In genomic region chr11:44016546-44017442, GRCh38 we compare ENCODE assay signal across 17 cellular contexts. TPM values are rescaled to one million over a fixed set of nuclear protein-coding genes. Genes with fewer than 3 reads are reported as not detected.
DNase-seq lines count a peak whose midpoint lies in the region; ATAC-seq and TF ChIP-seq lines count a peak whose summit lies in the region.
"Had no signal": no experiment of that assay in that cellular context is flagged by ENCODE, and none has a peak within 500 bp of the region (broad histone marks: within the 10 kb centered on the region; RNA-seq: fewer than 3 reads in every experiment).

No MANE protein-coding gene starts in this region.

- TF ChIP-seq EP300 in SK-N-SH (IDR thresholded peaks at IDR 0.05; ENCODE audit: borderline replicate concordance in 1 of 2, low read depth in 1 of 2, low read length in 1 of 2) = no peak

- H3K9ac ChIP-seq in SK-N-SH = no peak overlapping the region

- H3K27me3 ChIP-seq in SK-N-SH (ENCODE audit: insufficient read depth) (no peaks in the 10 kb centered on the region), thyroid gland (no peaks in the 10 kb centered on the region)

- 100% methylated on average over 2 of the region's 2 CpGs for WGBS in SK-N-SH (ENCODE audit: low lambda C conversion rate)
- 85 to 89% methylated on average over 2 of the region's 2 CpGs for WGBS in thyroid gland, 2 donors

- CTCF ChIA-PET in SK-N-SH (lab: Yijun Ruan, JAX) = interaction anchor here (0.7 to 1.5 kb wide), 5 partner anchors 10 to 72 kb away, joined by 3 to 6 read pairs (median 4); no protein-coding TSS in a partner anchor

- ATAC-seq in SK-N-SH treated with all-trans-retinoic acid at 6 μM for 48 hours (no peak), left lobe of liver (no peak), GM19463 (IDR thresholded peaks at IDR 0.05; ENCODE audit: unreplicated experiment) (no peak), GM18858 (IDR thresholded peaks at IDR 0.05; ENCODE audit: unreplicated experiment) (no peak)

- H3K4me3 ChIP-seq in SK-N-SH (ENCODE audit: low read depth in 2 of 2, low read length in 1 of 2) (no peak overlapping the region), thyroid gland (replicated peaks in 1 of 3) (no peak overlapping the region)

- no peaks in the 10 kb centered on the region for H3K79me2 ChIP-seq in SK-N-SH (ENCODE audit: insufficient read depth)

- intact Hi-C loops in thyroid gland (cut with DNase I) = no loop called here

- no peaks in the 10 kb centered on the region for H3F3A ChIP-seq in SK-N-SH (replicated peaks; ENCODE audit: insufficient read depth)

- TF ChIP-seq RAD21 in SK-N-SH (IDR thresholded peaks at IDR 0.05; ENCODE audit: low read length) = no peak

- no peak overlapping the region for H2AFZ ChIP-seq in SK-N-SH (ENCODE audit: low read depth)

- TF ChIP-seq CTCF in SK-N-SH (IDR thresholded peaks at IDR 0.05) (no peak), thyroid gland (IDR thresholded peaks at IDR 0.05) (no peak)

- H3K4me2 ChIP-seq in SK-N-SH = peak overlapping the region; percentile 65

- no peak for TF ChIP-seq POLR2A in thyroid gland (IDR thresholded peaks at IDR 0.05)

- H3K36me3 ChIP-seq in SK-N-SH (replicated peaks in 1 of 2; ENCODE audit: control insufficient read depth in 1 of 2, insufficient read depth in 2 of 2, low read length in 1 of 2) (no peaks in the 10 kb centered on the region), thyroid gland (no peaks in the 10 kb centered on the region)

- H3K9me3 ChIP-seq in SK-N-SH (no peaks in the 10 kb centered on the region), thyroid gland (no peaks in the 10 kb centered on the region)

- no peak for DNase-seq in SK-N-SH
- DNase-seq in left lobe of liver (ENCODE audit: low spot score) = peak; percentile 27
- DNase-seq in thyroid gland = no peak
- no peak for DNase-seq in NCI-H510A treated with DMSO at 0.1 percent for 48 hours (lab: John Stamatoyannopoulos, UW)
- DNase-seq: activated naive CD8-positive, alpha-beta T cell treated with anti-CD3 and anti-CD28 coated beads for 36 hours; Kasumi-1; NCI-H1436; SHP77 treated with DMSO at 0.1 percent for 48 hours had no signal

- H3K27ac ChIP-seq in SK-N-SH (ENCODE audit: low read depth in 2 of 2, low read length in 1 of 2) (peak overlapping the region in 1 of 2 experiments; percentile 37; a peak in 1 of 4 replicates), angular gyrus (ENCODE audit: low read depth, low read length) (peak overlapping the region; percentile 30), thyroid gland (peak overlapping the region in 2 of 3 donors; percentile 44 to 59)
- H3K27ac ChIP-seq: 22Rv1 had no signal

- POLR2A ChIA-PET in SK-N-SH (lab: Yijun Ruan, JAX) = interaction anchor here (1.9 kb wide), 1 partner anchor 74 kb away, joined by 5 read pairs; the partner anchor contains the start of gene C11orf96

- H4K20me1 ChIP-seq in SK-N-SH (ENCODE audit: insufficient read depth) = no peaks in the 10 kb centered on the region

- H3K9me2 ChIP-seq in SK-N-SH = no peaks in the 10 kb centered on the region

- H3K4me1 ChIP-seq in SK-N-SH (ENCODE audit: control insufficient read depth in 1 of 2, insufficient read depth in 2 of 2, low read depth in 1 of 2, low read length in 1 of 2) (peaks cover 19 to 22% of the 10 kb centered on the region in 2 experiments; a peak in 2 of 4 replicates), thyroid gland (peaks cover 0 to 19% of the 10 kb centered on the region in 2 donors)

TF ChIP-seq in SK-N-SH, 30 proteins besides CTCF, POLR2A, EP300 and RAD21:
- TF ChIP-seq JUND (IDR thresholded peaks at IDR 0.05) = 0 out of 2 replicates have a peak, but pooled peaks have one; percentile 6
- TF ChIP-seq GATA2 (CRISPR knock-in tag; IDR thresholded peaks at IDR 0.05) = no peak

TF ChIP-seq in SK-N-SH treated with all-trans-retinoic acid at 6 μM for 48 hours, 23 proteins besides CTCF, POLR2A, EP300 and RAD21 (continues in another document):
- no peak for TF ChIP-seq ARNTL (CRISPR knock-in tag; IDR thresholded peaks at IDR 0.05; ENCODE audit: borderline replicate concordance, low read depth)
- TF ChIP-seq TSHZ2 (CRISPR knock-in tag; IDR thresholded peaks at IDR 0.05) = no peak
- TF ChIP-seq POU6F1 (CRISPR knock-in tag; IDR thresholded peaks at IDR 0.05; ENCODE audit: borderline replicate concordance, low read depth) = no peak
- no peak for TF ChIP-seq ESRRG (CRISPR knock-in tag; IDR thresholded peaks at IDR 0.05)
- TF ChIP-seq CSRNP3 (CRISPR knock-in tag; IDR thresholded peaks at IDR 0.05) = no peak
- no peak for TF ChIP-seq CREB5 (CRISPR knock-in tag; IDR thresholded peaks at IDR 0.05; ENCODE audit: low read depth)
- TF ChIP-seq TOX (CRISPR knock-in tag; IDR thresholded peaks at IDR 0.05; ENCODE audit: borderline replicate concordance) = no peak
- no peak for TF ChIP-seq ISL1 (CRISPR knock-in tag; IDR thresholded peaks at IDR 0.05)
- no peak for TF ChIP-seq ZNF8 (CRISPR knock-in tag; IDR thresholded peaks at IDR 0.05)
- TF ChIP-seq ZFP30 (CRISPR knock-in tag; IDR thresholded peaks at IDR 0.05) = no peak
- TF ChIP-seq ZNF565 (CRISPR knock-in tag; conservative IDR thresholded peaks at IDR 0.05; ENCODE audit: low read depth) = no peak
- TF ChIP-seq CSDC2 (CRISPR knock-in tag; IDR thresholded peaks at IDR 0.05) = no peak
- no peak for TF ChIP-seq ZNF70 (CRISPR knock-in tag; IDR thresholded peaks at IDR 0.05)
- no peak for TF ChIP-seq ZC3H10 (CRISPR knock-in tag; IDR thresholded peaks at IDR 0.05)
- no peak for TF ChIP-seq TCF4 (CRISPR knock-in tag; IDR thresholded peaks at IDR 0.05; ENCODE audit: borderline replicate concordance)

RNA-seq across cellular contexts. Expression of gene ACCSL, which starts 31.0 kb away (rescaled TPM):
- not detected in 2 replicates for polyA plus RNA-seq in SK-N-SH (2012; rRNA removed)
- polyA plus RNA-seq in SK-N-SH (2012; cell fraction: cytosol; rRNA removed) = not detected in 2 replicates
- polyA plus RNA-seq in SK-N-SH (2012; cell fraction: nucleus; rRNA removed) = not detected in 2 replicates
- total RNA-seq in left lobe of liver = not detected
- total RNA-seq in thyroid gland = not detected
- total RNA-seq: activated naive CD8-positive, alpha-beta T cell treated with anti-CD3 and anti-CD28 coated beads for 36 hours; kidney; mucosa of gallbladder; omental fat pad had no signal
- polyA plus RNA-seq: CD14-positive monocyte had no signal

RNA-seq across cellular contexts. Expression of gene ACCS, which starts 49.3 kb away (rescaled TPM):
- 28.5 and 36.9 TPM in 2 replicates for polyA plus RNA-seq in SK-N-SH (2012; rRNA removed)
- polyA plus RNA-seq in SK-N-SH (2012; cell fraction: cytosol; rRNA removed) = 4.3 and 4.9 TPM in 2 replicates
- polyA plus RNA-seq in SK-N-SH (2012; cell fraction: nucleus; rRNA removed) = 330 and 385 TPM in 2 replicates
- total RNA-seq in left lobe of liver = 21.7 TPM
- 10 to 100 TPM; 14.4 to 23.2 (median 20.1) TPM for total RNA-seq in thyroid gland
